In the genomic region with DNA sequence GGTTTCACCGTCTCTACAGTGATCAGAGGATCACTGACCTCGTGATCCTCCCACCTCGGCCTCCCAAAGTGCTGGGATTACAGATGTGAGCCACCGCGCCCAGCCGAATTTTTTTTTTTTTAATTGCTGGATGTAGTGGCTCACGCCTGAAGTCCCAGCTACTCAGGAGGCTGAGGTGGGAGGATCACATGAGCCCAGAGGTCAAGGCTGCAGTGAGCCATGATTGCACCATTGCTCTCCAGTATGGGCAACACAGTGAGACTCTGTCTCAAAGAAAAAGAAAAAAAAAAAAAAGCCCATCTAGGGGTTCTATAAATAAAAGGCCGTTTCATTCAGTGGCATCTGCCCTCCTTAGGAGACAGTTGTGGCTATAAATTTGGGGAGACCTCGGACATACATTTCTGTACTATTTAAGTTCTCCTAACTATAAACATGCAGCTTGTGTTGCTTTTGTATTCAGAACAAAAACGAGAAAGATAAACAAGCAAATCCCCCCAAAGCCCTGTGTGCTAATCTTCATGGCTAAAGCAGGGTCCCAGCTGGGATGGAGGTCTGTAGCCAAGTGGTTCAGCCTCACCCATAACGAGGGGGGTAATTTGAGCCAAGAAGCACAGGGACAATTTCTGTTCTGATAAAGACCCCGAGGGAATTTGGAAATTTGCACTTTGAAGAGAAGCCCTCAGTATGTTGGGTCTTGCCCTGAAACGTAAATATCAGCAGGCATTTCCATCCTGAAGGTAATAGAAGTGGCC, we compare ENCODE assay signal across 28 cellular contexts.
"Had no signal": no experiment of that assay in that cellular context is flagged by ENCODE, and none has a peak within 500 bp of the region (broad histone marks: within the 10 kb centered on the region; RNA-seq: fewer than 3 reads in every experiment).

No MANE protein-coding gene starts in this region.

- H3K9me3 Mint-ChIP-seq: activated CD4-positive, alpha-beta T cell treated with anti-CD3 and anti-CD28 coated beads, Interleukin-2, amount 10 ng/mL, durations not matched to agents 24 days and 14 days; activated naive CD4-positive, alpha-beta T cell treated with anti-CD3 and anti-CD28 coated beads, Interleukin-2, amount 50 U/mL, for 24 hours; activated T-cell treated with anti-CD3 and anti-CD28 coated beads, Interleukin-2, amount 50 U/mL, for 24 hours; activated T-helper 1 cell treated with anti-CD3 and anti-CD28 coated beads, Interleukin-12 subunit alpha, Interleukin-12 subunit beta, Interleukin-2, Interleukin-4 antibody, amounts not matched to agents 30 ng/mL and 10 ng/mL and 1 ng/mL, durations not matched to agents 14 hours and 24 hours and 36 hours; T-helper 1 cell treated with Interleukin-12 subunit alpha and Interleukin-12 subunit beta and Interleukin-4 antibody, amounts not matched to agents 30 μg/mL and 1 μg/mL, for 36 hours; WTC11 had no signal

- H3K27ac ChIP-seq: ascending aorta, body of pancreas, Peyer's patch, RWPE1, SJSA1 had no signal

- DNase-seq: activated CD4-positive, alpha-beta T cell treated with anti-CD3 and anti-CD28 coated beads, Interleukin-2, amount 10 ng/mL, durations not matched to agents 24 days and 14 days; activated CD4-positive, alpha-beta T cell treated with anti-CD3 and anti-CD28 coated beads, Interleukin-2, amount 50 U/mL, for 48 hours; activated CD4-positive, CD25-positive, alpha-beta regulatory T cell treated with anti-CD3 and anti-CD28 coated beads, Interleukin-2, amount 50 U/mL, for 72 hours; activated CD8-positive, alpha-beta memory T cell treated with anti-CD3 and anti-CD28 coated beads, Interleukin-2, amount 10 ng/mL, durations not matched to agents 7 days and 5 days; activated effector memory CD4-positive, alpha-beta T cell treated with Interleukin-2 at 50 U/mL for 16 hours; activated naive CD4-positive, alpha-beta T cell; activated T-cell treated with anti-CD3 and anti-CD28 coated beads, Interleukin-2, amount 50 U/mL, for 24 hours; amniotic stem cell; body of pancreas; central memory CD4-positive, alpha-beta T cell; KG1; NCI-H1092; NCI-H1417; NCI-H1930; NCI-H446; NCI-H524; NCI-H748 treated with DMSO at 0.1 percent for 48 hours; Peyer's patch; Right ventricle myocardium superior; T-helper 9 cell had no signal

- ATAC-seq: activated CD8-positive, alpha-beta memory T cell treated with anti-CD3 and anti-CD28 coated beads, Interleukin-2, amount 10 ng/mL, durations not matched to agents 7 days and 5 days; body of pancreas; SK-N-SH treated with all-trans-retinoic acid at 6 μM for 48 hours; WTC11 had no signal

- H3K4me1 ChIP-seq: ascending aorta, body of pancreas, Peyer's patch had no signal

- H3K4me3 ChIP-seq: ascending aorta, body of pancreas, Peyer's patch, SJSA1 had no signal

- H3K4me3 Mint-ChIP-seq: activated CD4-positive, alpha-beta T cell treated with anti-CD3 and anti-CD28 coated beads, Interleukin-2, amount 10 ng/mL, durations not matched to agents 24 days and 14 days; activated CD8-positive, alpha-beta memory T cell treated with anti-CD3 and anti-CD28 coated beads, Interleukin-2, amount 10 ng/mL, durations not matched to agents 7 days and 5 days; activated naive CD4-positive, alpha-beta T cell treated with anti-CD3 and anti-CD28 coated beads, Interleukin-2, amount 50 U/mL, for 24 hours; activated T-cell treated with anti-CD3 and anti-CD28 coated beads, Interleukin-2, amount 50 U/mL, for 24 hours; activated T-helper 1 cell treated with anti-CD3 and anti-CD28 coated beads, Interleukin-12 subunit alpha, Interleukin-12 subunit beta, Interleukin-2, Interleukin-4 antibody, amounts not matched to agents 30 ng/mL and 10 ng/mL and 1 ng/mL, durations not matched to agents 14 hours and 24 hours and 36 hours; T-helper 1 cell treated with Interleukin-12 subunit alpha and Interleukin-12 subunit beta and Interleukin-4 antibody, amounts not matched to agents 30 μg/mL and 1 μg/mL, for 36 hours; WTC11 had no signal

- H3K9me3 ChIP-seq: ascending aorta, body of pancreas, Peyer's patch, SJSA1 had no signal

- H3K36me3 ChIP-seq: ascending aorta, Peyer's patch, SJSA1 had no signal

- H3K4me1 Mint-ChIP-seq: WTC11 had no signal

- H3K27ac Mint-ChIP-seq: activated CD4-positive, alpha-beta T cell treated with anti-CD3 and anti-CD28 coated beads, Interleukin-2, amount 10 ng/mL, durations not matched to agents 24 days and 14 days; activated CD8-positive, alpha-beta memory T cell treated with anti-CD3 and anti-CD28 coated beads, Interleukin-2, amount 10 ng/mL, durations not matched to agents 7 days and 5 days; activated naive CD4-positive, alpha-beta T cell treated with anti-CD3 and anti-CD28 coated beads, Interleukin-2, amount 50 U/mL, for 24 hours; activated T-cell treated with anti-CD3 and anti-CD28 coated beads, Interleukin-2, amount 50 U/mL, for 24 hours; activated T-helper 1 cell treated with anti-CD3 and anti-CD28 coated beads, Interleukin-12 subunit alpha, Interleukin-12 subunit beta, Interleukin-2, Interleukin-4 antibody, amounts not matched to agents 30 ng/mL and 10 ng/mL and 1 ng/mL, durations not matched to agents 14 hours and 24 hours and 36 hours; T-helper 1 cell treated with Interleukin-12 subunit alpha and Interleukin-12 subunit beta and Interleukin-4 antibody, amounts not matched to agents 30 μg/mL and 1 μg/mL, for 36 hours; WTC11 had no signal

- H3K27me3 ChIP-seq: ascending aorta, body of pancreas, Peyer's patch, SJSA1 had no signal

- H3K36me3 Mint-ChIP-seq: activated CD8-positive, alpha-beta memory T cell treated with anti-CD3 and anti-CD28 coated beads, Interleukin-2, amount 10 ng/mL, durations not matched to agents 7 days and 5 days; activated naive CD4-positive, alpha-beta T cell treated with anti-CD3 and anti-CD28 coated beads, Interleukin-2, amount 50 U/mL, for 24 hours; WTC11 had no signal

- H3K27me3 Mint-ChIP-seq: activated naive CD4-positive, alpha-beta T cell treated with anti-CD3 and anti-CD28 coated beads, Interleukin-2, amount 50 U/mL, for 24 hours; activated T-cell treated with anti-CD3 and anti-CD28 coated beads, Interleukin-2, amount 50 U/mL, for 24 hours had no signal
